9 cellular contexts compared by ENCODE assay signal in the genomic region with DNA sequence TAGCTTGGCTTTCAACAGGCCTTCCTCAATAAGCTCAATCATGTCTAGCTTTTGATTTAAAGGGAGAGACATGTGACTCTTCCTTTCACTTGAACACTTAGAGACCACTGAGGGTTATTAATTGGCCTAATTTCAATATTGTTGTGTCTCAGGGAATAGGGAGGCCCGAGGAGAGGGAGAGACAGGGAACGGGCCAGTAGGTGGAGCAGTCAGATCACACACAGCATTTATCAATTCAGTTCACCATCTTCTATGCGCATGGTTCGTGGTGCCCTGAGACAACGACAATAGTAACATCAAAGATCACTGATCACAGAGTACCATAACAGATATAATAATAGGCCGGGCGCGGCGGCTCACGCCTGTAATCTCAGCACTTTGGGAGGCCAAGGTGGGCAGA. TPM values are rescaled to one million over a fixed set of nuclear protein-coding genes. Genes with fewer than 3 reads are reported as not detected.
A peak's percentile ranks its signal among the peaks of the same experiment; 100 is the strongest.
DNase-seq lines count a peak whose midpoint lies in the region; ATAC-seq, FAIRE-seq and TF ChIP-seq lines count a peak whose summit lies in the region.
"Had no signal": no experiment of that assay in that cellular context is flagged by ENCODE, and none has a peak within 500 bp of the region (broad histone marks: within the 10 kb centered on the region; RNA-seq: fewer than 3 reads in every experiment).

No MANE protein-coding gene starts in this region.

- no peak overlapping the region for H3K4me3 ChIP-seq in GM06990 (replicated peaks; ENCODE audit: low read depth, low read length)
- no peak overlapping the region for H3K4me3 ChIP-seq in OCI-LY1 (ENCODE audit: low read depth, low read length, poor library complexity, severe bottlenecking)
- no peak overlapping the region for H3K4me3 ChIP-seq in bronchial epithelial cell (ENCODE audit: low read depth, low read length)
- H3K4me3 ChIP-seq in mesenchymal stem cell (ENCODE audit: insufficient read depth in 1 of 2, low read depth in 1 of 2, low read length in 2 of 2) = no peak overlapping the region

- H3K27ac ChIP-seq in OCI-LY1 (ENCODE audit: low read depth, low read length, poor library complexity, severe bottlenecking) (no peak overlapping the region), mesenchymal stem cell (ENCODE audit: low read length, poor library complexity, severe bottlenecking) (no peak overlapping the region)

- CTCF ChIA-PET in HEK293T (lab: Yijun Ruan, JAX) = interaction anchor here (1.5 kb wide), 1 partner anchor 173 kb away, joined by 5 read pairs; no protein-coding TSS in a partner anchor

- H3K9me2 ChIP-seq in OCI-LY1 (ENCODE audit: low read depth, low read length) = no peaks in the 10 kb centered on the region

- 95% methylated on average over 9 of the region's 10 CpGs for WGBS in mesenchymal stem cell

- H2AFZ ChIP-seq in OCI-LY1 (ENCODE audit: low read length) (no peak overlapping the region), mesenchymal stem cell (ENCODE audit: low read depth, low read length) (no peak overlapping the region)

- H4K8ac ChIP-seq in mesenchymal stem cell (ENCODE audit: low read length) = no peak overlapping the region

- no peak for DNase-seq in GM06990 (ENCODE audit: extremely low read depth, insufficient read length)
- DNase-seq in bronchial epithelial cell (ENCODE audit: low read depth) = no peak
- DNase-seq in mesenchymal stem cell = peak; percentile 12
- DNase-seq in HEK293T (ENCODE audit: extremely low spot score) = no peak
- no peak for DNase-seq in COR-L47 (lab: John Stamatoyannopoulos, UW)
- no peak for DNase-seq in middle frontal gyrus (ENCODE audit: extremely low spot score, low spot score)

- no peak for ATAC-seq in HG02840 (IDR thresholded peaks at IDR 0.05; ENCODE audit: low FRiP score, unreplicated experiment)

- H2BK5ac ChIP-seq in mesenchymal stem cell (ENCODE audit: low read depth, low read length, poor library complexity, severe bottlenecking) = no peak overlapping the region

- H3K4me1 ChIP-seq in OCI-LY1 (ENCODE audit: insufficient read depth, low read length, severe bottlenecking) (no peaks in the 10 kb centered on the region), mesenchymal stem cell (ENCODE audit: control insufficient read depth, insufficient read depth, low read depth, low read length) (no peaks in the 10 kb centered on the region)

- H3K9ac ChIP-seq in OCI-LY1 (ENCODE audit: low read length) (no peak overlapping the region), mesenchymal stem cell (ENCODE audit: low read length) (no peak overlapping the region)

- H2BK120ac ChIP-seq in mesenchymal stem cell (ENCODE audit: low read depth, low read length) = no peak overlapping the region

- peaks cover under 1% of the 10 kb centered on the region for H3K79me1 ChIP-seq in mesenchymal stem cell (replicated peaks; ENCODE audit: low read length, poor library complexity, severe bottlenecking)

- H4K91ac ChIP-seq in mesenchymal stem cell (ENCODE audit: low read length) = no peak overlapping the region

- H3K79me2 ChIP-seq in OCI-LY1 (ENCODE audit: insufficient read depth, low read length) = no peaks in the 10 kb centered on the region

- H3K9me3 ChIP-seq in OCI-LY1 (ENCODE audit: low read length) (no peaks in the 10 kb centered on the region), mesenchymal stem cell (ENCODE audit: control insufficient read depth, low read length) (no peaks in the 10 kb centered on the region)

- no peak overlapping the region for H2AK5ac ChIP-seq in mesenchymal stem cell (ENCODE audit: low read length, severe bottlenecking)

- no peaks in the 10 kb centered on the region for H3F3A ChIP-seq in OCI-LY1 (ENCODE audit: insufficient read depth, low read length)

- FAIRE-seq in bronchial epithelial cell (lab: Jason Lieb, UNC) = no peak
- FAIRE-seq: endometrium had no signal

- no peak overlapping the region for H3K4me2 ChIP-seq in OCI-LY1 (ENCODE audit: low read length)
- H3K4me2 ChIP-seq in mesenchymal stem cell (ENCODE audit: low read length, poor library complexity, severe bottlenecking) = no peak overlapping the region

- no peaks in the 10 kb centered on the region for H4K20me1 ChIP-seq in OCI-LY1 (ENCODE audit: insufficient read depth, low read length)

- no peak overlapping the region for H3K4ac ChIP-seq in mesenchymal stem cell (ENCODE audit: low read depth in 1 of 2, low read length in 2 of 2)

- POLR2A ChIA-PET in HEK293T (lab: Yijun Ruan, JAX) = no interaction called here

- H3K36me3 ChIP-seq in GM06990 (ENCODE audit: control insufficient read depth, insufficient read depth, low read length) (no peaks in the 10 kb centered on the region), OCI-LY1 (ENCODE audit: insufficient read depth, low read length) (no peaks in the 10 kb centered on the region), bronchial epithelial cell (ENCODE audit: control insufficient read depth, insufficient read depth, low read length) (no peaks in the 10 kb centered on the region), mesenchymal stem cell (ENCODE audit: control insufficient read depth in 1 of 2, insufficient read depth in 2 of 2, low read depth in 1 of 2, low read length in 2 of 2) (peaks cover 0 to 13% of the 10 kb centered on the region in 2 experiments)

- H3K18ac ChIP-seq in mesenchymal stem cell (ENCODE audit: low read depth in 1 of 2, low read length in 2 of 2) = no peak overlapping the region

- no peak overlapping the region for H2BK12ac ChIP-seq in mesenchymal stem cell (ENCODE audit: low read length in 2 of 2)

- TF ChIP-seq CTCF in GM06990 (IDR thresholded peaks at IDR 0.05; ENCODE audit: insufficient read depth, low read length, poor library complexity, severe bottlenecking) = peak; percentile 23
- TF ChIP-seq CTCF in OCI-LY1 (IDR thresholded peaks at IDR 0.05; ENCODE audit: low read length) = peak; percentile 38; the same call in 1 of the 2 replicates
- peak; percentile 54 for TF ChIP-seq CTCF in bronchial epithelial cell (IDR thresholded peaks at IDR 0.05; ENCODE audit: insufficient read depth, low read length, severe bottlenecking)

- H3K27me3 ChIP-seq in GM06990 (replicated peaks; ENCODE audit: control insufficient read depth, insufficient read depth, low read length) (no peaks in the 10 kb centered on the region), OCI-LY1 (ENCODE audit: insufficient read depth, low read length) (no peaks in the 10 kb centered on the region), bronchial epithelial cell (ENCODE audit: control insufficient read depth, insufficient read depth, low read length) (no peaks in the 10 kb centered on the region), mesenchymal stem cell (ENCODE audit: control insufficient read depth in 1 of 2, insufficient read depth in 1 of 2, low read length in 2 of 2) (peaks cover 0 to 9% of the 10 kb centered on the region in 2 experiments)

- H3K14ac ChIP-seq in mesenchymal stem cell (ENCODE audit: low read length in 2 of 2) = no peak overlapping the region

- H2BK15ac ChIP-seq in mesenchymal stem cell (ENCODE audit: low read depth, poor library complexity, severe bottlenecking) = no peak overlapping the region

- H3K23ac ChIP-seq in mesenchymal stem cell (ENCODE audit: low read length in 2 of 2) = no peak overlapping the region

TF ChIP-seq in HEK293T, 16 proteins besides CTCF, POLR2A, EP300 and RAD21:
- TF ChIP-seq CTBP1 (IDR thresholded peaks at IDR 0.05; ENCODE audit: borderline replicate concordance) = no peak
- TF ChIP-seq L3MBTL2 (conservative IDR thresholded peaks at IDR 0.05) = no peak
- no peak for TF ChIP-seq TARDBP (IDR thresholded peaks at IDR 0.05)
- no peak for TF ChIP-seq NFRKB (IDR thresholded peaks at IDR 0.05)
- TF ChIP-seq, protein P1, sequence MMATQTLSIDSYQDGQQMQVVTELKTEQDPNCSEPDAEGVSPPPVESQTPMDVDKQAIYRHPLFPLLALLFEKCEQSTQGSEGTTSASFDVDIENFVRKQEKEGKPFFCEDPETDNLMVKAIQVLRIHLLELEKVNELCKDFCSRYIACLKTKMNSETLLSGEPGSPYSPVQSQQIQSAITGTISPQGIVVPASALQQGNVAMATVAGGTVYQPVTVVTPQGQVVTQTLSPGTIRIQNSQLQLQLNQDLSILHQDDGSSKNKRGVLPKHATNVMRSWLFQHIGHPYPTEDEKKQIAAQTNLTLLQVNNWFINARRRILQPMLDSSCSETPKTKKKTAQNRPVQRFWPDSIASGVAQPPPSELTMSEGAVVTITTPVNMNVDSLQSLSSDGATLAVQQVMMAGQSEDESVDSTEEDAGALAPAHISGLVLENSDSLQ (IDR thresholded peaks at IDR 0.05) = no peak
- no peak for TF ChIP-seq SP1 (IDR thresholded peaks at IDR 0.05)
- TF ChIP-seq BHLHE40 (IDR thresholded peaks at IDR 0.05; ENCODE audit: borderline replicate concordance) = no peak
- no peak for TF ChIP-seq HDGF (IDR thresholded peaks at IDR 0.05; ENCODE audit: borderline replicate concordance)
- no peak for TF ChIP-seq FOXA1 (IDR thresholded peaks at IDR 0.05)
- no peak for TF ChIP-seq ARNT (IDR thresholded peaks at IDR 0.05)
- TF ChIP-seq ELF4 (IDR thresholded peaks at IDR 0.05) = no peak
- TF ChIP-seq FOXM1 (IDR thresholded peaks at IDR 0.05; ENCODE audit: borderline replicate concordance) = no peak
- no peak for TF ChIP-seq FOXK2 (IDR thresholded peaks at IDR 0.05)

RNA-seq across cellular contexts. Expression of a gene that starts 17.8 kb away (rescaled TPM):
- 2.4 and 3.8 TPM in 2 replicates for total RNA-seq in bronchial epithelial cell
- 2.8 TPM for polyA plus RNA-seq in mesenchymal stem cell (2013, experiment 1 of 2)
- polyA plus RNA-seq in mesenchymal stem cell (2013, experiment 2 of 2) = 3.2 TPM
